Comparison of ENCODE assay signal across 23 cellular contexts in genomic region chr2:221449406-221449805, GRCh38.
"Had no signal": no experiment of that assay in that cellular context is flagged by ENCODE, and none has a peak within 500 bp of the region (broad histone marks: within the 10 kb centered on the region; RNA-seq: fewer than 3 reads in every experiment).

No MANE protein-coding gene starts in this region.

- H3K4me3 ChIP-seq: dorsolateral prefrontal cortex, esophagus squamous epithelium, heart right ventricle, left lung, pancreas, right lobe of liver, suprapubic skin had no signal

- H3K9me3 Mint-ChIP-seq: naive thymus-derived CD8-positive, alpha-beta T cell; nephron progenitor cell; stimulated activated naive B cell treated with anti-CD40 and anti-IgM and Interleukin-4, amounts not matched to agents 10 μg/mL and 1 μg/mL and 100 μg/mL, for 72 hours; stimulated activated naive CD8-positive, alpha-beta T cell treated with anti-CD3 and anti-CD28 coated beads, Interleukin-15, Interleukin-2, amounts not matched to agents 100 ng/mL and 50 ng/mL, for 24 hours had no signal

- H3K27me3 Mint-ChIP-seq: stimulated activated naive B cell treated with anti-CD40 and anti-IgM and Interleukin-4, amounts not matched to agents 10 μg/mL and 1 μg/mL and 100 μg/mL, for 72 hours; stimulated activated naive CD8-positive, alpha-beta T cell treated with anti-CD3 and anti-CD28 coated beads, Interleukin-15, Interleukin-2, amounts not matched to agents 100 ng/mL and 50 ng/mL, for 24 hours had no signal

- H3K27ac ChIP-seq: dorsolateral prefrontal cortex, esophagus squamous epithelium, heart right ventricle, left lung, neutrophil, pancreas, right lobe of liver, suprapubic skin had no signal

- ATAC-seq: heart right ventricle; left cardiac atrium; naive thymus-derived CD8-positive, alpha-beta T cell; pancreas; right lobe of liver; stimulated activated naive B cell treated with anti-CD40 and anti-IgM and Interleukin-4, amounts not matched to agents 10 μg/mL and 1 μg/mL and 100 μg/mL, for 72 hours had no signal

- H3K36me3 ChIP-seq: esophagus squamous epithelium, left lung, neutrophil, pancreas, right lobe of liver had no signal

- H3K36me3 Mint-ChIP-seq: naive thymus-derived CD8-positive, alpha-beta T cell; stimulated activated naive B cell treated with anti-CD40 and anti-IgM and Interleukin-4, amounts not matched to agents 10 μg/mL and 1 μg/mL and 100 μg/mL, for 72 hours had no signal

- DNase-seq: dorsolateral prefrontal cortex; effector CD8-positive, alpha-beta T cell; esophagus squamous epithelium; foreskin melanocyte; glutamatergic neuron; heart right ventricle; hippocampal formation; left cardiac atrium; left lung; naive thymus-derived CD8-positive, alpha-beta T cell; nephron progenitor cell; pancreas; right lobe of liver; small intestine; stimulated activated CD4-positive, alpha-beta T cell treated with anti-CD3 and anti-CD28 coated beads, Interleukin-15, amount 100 ng/mL, for 24 hours; stimulated activated CD4-positive, alpha-beta T cell treated with anti-CD3 and anti-CD28 coated beads, Interleukin-2, amount 100 ng/mL, for 48 hours; stimulated activated naive B cell treated with anti-CD40 and anti-IgM and Interleukin-4, amounts not matched to agents 10 μg/mL and 1 μg/mL and 100 μg/mL, for 72 hours; trophoblast cell had no signal

- H3K4me3 Mint-ChIP-seq: naive thymus-derived CD8-positive, alpha-beta T cell; nephron progenitor cell; stimulated activated naive B cell treated with anti-CD40 and anti-IgM and Interleukin-4, amounts not matched to agents 10 μg/mL and 1 μg/mL and 100 μg/mL, for 72 hours; stimulated activated naive CD8-positive, alpha-beta T cell treated with anti-CD3 and anti-CD28 coated beads, Interleukin-15, Interleukin-2, amounts not matched to agents 100 ng/mL and 50 ng/mL, for 24 hours had no signal

- H3K4me1 ChIP-seq: left lung, pancreas, right lobe of liver had no signal

- H3K27ac Mint-ChIP-seq: naive thymus-derived CD8-positive, alpha-beta T cell; stimulated activated naive B cell treated with anti-CD40 and anti-IgM and Interleukin-4, amounts not matched to agents 10 μg/mL and 1 μg/mL and 100 μg/mL, for 72 hours; stimulated activated naive CD8-positive, alpha-beta T cell treated with anti-CD3 and anti-CD28 coated beads, Interleukin-15, Interleukin-2, amounts not matched to agents 100 ng/mL and 50 ng/mL, for 24 hours had no signal

- H3K27me3 ChIP-seq: dorsolateral prefrontal cortex, esophagus squamous epithelium, heart right ventricle, left lung, neutrophil, pancreas, right lobe of liver, suprapubic skin had no signal

- FAIRE-seq: colon, endothelial cell of umbilical vein, pancreas, small intestine had no signal

- H3K9me3 ChIP-seq: esophagus squamous epithelium, heart right ventricle, left lung, neutrophil, pancreas, right lobe of liver, suprapubic skin had no signal
